1 cellular context compared by ENCODE assay signal in genomic region chr19:7874080-7874856, GRCh38.
TF ChIP-seq lines count a peak whose summit lies in the region.

Gene PRR36, minus strand, starts transcription at chr19:7874390. Its CDS starts 701 bp downstream, at chr19:7873689.

TF ChIP-seq in IMR-90, 13 proteins besides CTCF, POLR2A, EP300 and RAD21 (continued from another document):
- TF ChIP-seq, protein P1, sequence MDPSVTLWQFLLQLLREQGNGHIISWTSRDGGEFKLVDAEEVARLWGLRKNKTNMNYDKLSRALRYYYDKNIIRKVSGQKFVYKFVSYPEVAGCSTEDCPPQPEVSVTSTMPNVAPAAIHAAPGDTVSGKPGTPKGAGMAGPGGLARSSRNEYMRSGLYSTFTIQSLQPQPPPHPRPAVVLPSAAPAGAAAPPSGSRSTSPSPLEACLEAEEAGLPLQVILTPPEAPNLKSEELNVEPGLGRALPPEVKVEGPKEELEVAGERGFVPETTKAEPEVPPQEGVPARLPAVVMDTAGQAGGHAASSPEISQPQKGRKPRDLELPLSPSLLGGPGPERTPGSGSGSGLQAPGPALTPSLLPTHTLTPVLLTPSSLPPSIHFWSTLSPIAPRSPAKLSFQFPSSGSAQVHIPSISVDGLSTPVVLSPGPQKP (IDR thresholded peaks at IDR 0.05; ENCODE audit: borderline replicate concordance, low read depth, low read length), result no peak
- TF ChIP-seq MAZ (IDR thresholded peaks at IDR 0.05; ENCODE audit: borderline replicate concordance, low read depth, low read length) (no peak; the same call in 1 of the 2 replicates), RCOR1 (IDR thresholded peaks at IDR 0.05; ENCODE audit: insufficient replicate concordance, low read length) (no peak)
